20 cellular contexts compared by ENCODE assay signal in the genomic region with DNA sequence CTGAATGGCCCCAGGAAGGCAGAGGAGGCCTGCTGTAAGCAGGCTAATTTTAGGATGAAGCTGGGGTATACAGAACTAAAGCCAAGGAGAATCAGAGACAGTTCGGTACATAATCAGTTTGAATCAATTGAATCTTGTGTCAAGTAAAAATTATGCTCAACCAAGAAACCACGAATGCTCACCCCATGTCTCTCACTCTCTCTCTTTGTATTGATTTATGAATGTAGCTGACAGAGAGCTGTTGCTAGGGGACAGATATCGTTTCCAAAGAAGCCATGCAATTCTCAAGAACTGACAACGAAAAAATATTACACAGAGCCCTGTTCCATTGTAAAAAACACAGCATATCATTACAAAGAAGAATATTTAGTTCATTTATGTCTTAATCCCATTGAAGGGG.
"Had no signal": no experiment of that assay in that cellular context is flagged by ENCODE, and none has a peak within 500 bp of the region (broad histone marks: within the 10 kb centered on the region; RNA-seq: fewer than 3 reads in every experiment).

No MANE protein-coding gene starts in this region.

- H3K9ac ChIP-seq: SK-N-SH had no signal

- H3K9me2 ChIP-seq: SK-N-SH had no signal

- H3K4me3 ChIP-seq: MG63 had no signal

- ATAC-seq: Panc1, T-cell had no signal

- H3K27me3 ChIP-seq: MG63 had no signal

- DNase-seq: Karpas-422, KG1, MG63, NCI-H1092 treated with DMSO at 0.1 percent for 48 hours, NCI-H146, NCI-H1694 treated with DMSO at 0.1 percent for 48 hours, NCI-H1930, NCI-H2081, NCI-H226, NCI-H446 treated with DMSO at 0.1 percent for 48 hours, NCI-H510A treated with DMSO at 0.1 percent for 48 hours, NCI-H526, NCI-H774, SHP77, SK-N-SH, SW 1271, T-cell had no signal

- H3K9me3 ChIP-seq: MG63, SK-N-SH had no signal

- H3K4me2 ChIP-seq: SK-N-SH had no signal

- H3K27ac ChIP-seq: HL-60, RWPE1 had no signal

- H3K36me3 ChIP-seq: MG63 had no signal
